Comparison of ENCODE assay signal across 8 cellular contexts in genomic region chr2:10659898-10660568, GRCh38. TPM values are rescaled to one million over a fixed set of nuclear protein-coding genes. Genes with fewer than 3 reads are reported as not detected.
A peak's percentile ranks its signal among the peaks of the same experiment; 100 is the strongest.
DNase-seq lines count a peak whose midpoint lies in the region; ATAC-seq, FAIRE-seq and TF ChIP-seq lines count a peak whose summit lies in the region.

No MANE protein-coding gene starts in this region.

- peaks cover 21 to 36% of the 10 kb centered on the region in 2 donors for H3K36me3 Mint-ChIP-seq in stimulated activated naive B cell treated with anti-CD40 and anti-IgM and Interleukin-4, amounts not matched to agents 10 μg/mL and 1 μg/mL and 100 μg/mL, for 72 hours

- no peaks in the 10 kb centered on the region for H3K4me1 ChIP-seq in GM12878 (ENCODE audit: control insufficient read depth, insufficient read depth, low read length)

- no peaks in the 10 kb centered on the region for H3K9me3 ChIP-seq in GM12878 (replicated peaks; ENCODE audit: control insufficient read depth, insufficient read depth, low read length)

- no peaks in the 10 kb centered on the region for H3K9me3 Mint-ChIP-seq in stimulated activated naive B cell treated with anti-CD40 and anti-IgM and Interleukin-4, amounts not matched to agents 10 μg/mL and 1 μg/mL and 100 μg/mL, for 72 hours

- no peak overlapping the region for H3K27ac Mint-ChIP-seq in stimulated activated naive B cell treated with anti-CD40 and anti-IgM and Interleukin-4, amounts not matched to agents 10 μg/mL and 1 μg/mL and 100 μg/mL, for 72 hours

- SMC1A ChIA-PET in GM12878 (lab: Charles Lee; ENCODE audit: uncharacterized antibody, unreplicated experiment): interaction anchor here (1.5 to 1.8 kb wide), 2 partner anchors 215 to 225 kb away, joined by 4 to 5 read pairs; no protein-coding TSS in a partner anchor

- no peak overlapping the region for H3K4me3 Mint-ChIP-seq in stimulated activated naive B cell treated with anti-CD40 and anti-IgM and Interleukin-4, amounts not matched to agents 10 μg/mL and 1 μg/mL and 100 μg/mL, for 72 hours

- peak; percentile 30; the same call in 1 of the 2 replicates for TF ChIP-seq RAD21 in GM12878 (IDR thresholded peaks at IDR 0.05; ENCODE audit: insufficient read depth, low read depth, low read length)

- in situ Hi-C loops in SK-MEL-5 (cut with HindIII; ENCODE audit: low pct_unique_long_range_greater_than_20kb, low sequenced_read_pairs): no loop called here
- in situ Hi-C loops in GM12878 (cut with MboI): no loop called here

- RAD21 ChIA-PET in GM12878 (lab: Charles Lee; ENCODE audit: unreplicated experiment): interaction anchor here (0.6 to 1.8 kb wide), 3 partner anchors 15 to 630 kb away, joined by 3 to 7 read pairs (median 5); no protein-coding TSS in a partner anchor

- no peak for FAIRE-seq in GM12878 (lab: Jason Lieb, UNC)

- H4K20me1 ChIP-seq in GM12878 (ENCODE audit: control insufficient read depth, insufficient read depth): no peaks in the 10 kb centered on the region; the same call in 1 of the 2 replicates

- no peaks in the 10 kb centered on the region for H3K27me3 Mint-ChIP-seq in stimulated activated naive B cell treated with anti-CD40 and anti-IgM and Interleukin-4, amounts not matched to agents 10 μg/mL and 1 μg/mL and 100 μg/mL, for 72 hours

- H3K36me3 ChIP-seq in BJ (ENCODE audit: control insufficient read depth, insufficient read depth, low read length) (peaks cover 3% of the 10 kb centered on the region; the same call in 1 of the 2 replicates), GM12878 (ENCODE audit: control insufficient read depth in 2 of 2, insufficient read depth in 2 of 2, low read length in 1 of 2) (peaks cover 3 to 15% of the 10 kb centered on the region in 2 experiments)

- POLR2A ChIA-PET in BJ (lab: Charles Lee): no interaction called here
- POLR2A ChIA-PET in HEK293T (lab: Yijun Ruan, JAX): no interaction called here
- POLR2A ChIA-PET in GM12878 (lab: Charles Lee): no interaction called here

- intact Hi-C loops in GM12878 (cut with micrococcal nuclease; ENCODE audit: unreplicated experiment): no loop called here

- peaks cover 2 to 7% of the 10 kb centered on the region in 2 donors for H3K4me1 Mint-ChIP-seq in stimulated activated naive B cell treated with anti-CD40 and anti-IgM and Interleukin-4, amounts not matched to agents 10 μg/mL and 1 μg/mL and 100 μg/mL, for 72 hours

- CTCF ChIA-PET in BJ (lab: Yijun Ruan, JAX) (interaction anchor here (0.7 to 3.5 kb wide), 20 partner anchors 8 to 591 kb away, joined by 3 to 15 read pairs (median 4); partner anchors contain the start of gene CYS1), HEK293T (lab: Yijun Ruan, JAX) (interaction anchor here (0.6 to 1.5 kb wide), 4 partner anchors 19 to 588 kb away, joined by 3 to 4 read pairs (median 4); no protein-coding TSS in a partner anchor), GM12878 (lab: Yijun Ruan, JAX) (interaction anchor here (0.6 to 2.4 kb wide), 13 partner anchors 15 to 1757 kb away, joined by 3 to 15 read pairs (median 3); partner anchors contain the start of genes NOL10 and ODC1)

- TF ChIP-seq CTCF in BJ (IDR thresholded peaks at IDR 0.05; ENCODE audit: insufficient read depth, low read depth, low read length) (peak; percentile 84), GM12878 (IDR thresholded peaks at IDR 0.05 in 2 of 3, conservative IDR thresholded peaks at IDR 0.05 in 1 of 3; ENCODE audit: control insufficient read depth in 2 of 3, extremely low read depth in 1 of 3, insufficient read depth in 1 of 3, low read depth in 3 of 3, low read length in 3 of 3) (peak; percentile 39 to 59 (median 48); a peak in 5 of 6 replicates)

- no peak overlapping the region for H3K4me3 ChIP-seq in BJ (ENCODE audit: low read depth, low read length)
- no peak overlapping the region for H3K4me3 ChIP-seq in GM12878

- H3K9ac ChIP-seq in GM12878 (ENCODE audit: control insufficient read depth, insufficient read depth, low read length): no peak overlapping the region

- no peak overlapping the region for H2AFZ ChIP-seq in GM12878 (ENCODE audit: control insufficient read depth, low read depth, low read length)

- TF ChIP-seq POLR2A in GM12878 (IDR thresholded peaks at IDR 0.05; ENCODE audit: low read depth, low read length): no peak

- H3K27me3 ChIP-seq in BJ (ENCODE audit: control insufficient read depth, insufficient read depth, low read length): no peaks in the 10 kb centered on the region
- H3K27me3 ChIP-seq in GM12878 (replicated peaks in 1 of 2; ENCODE audit: control insufficient read depth in 2 of 2, insufficient read depth in 2 of 2, low read length in 1 of 2): no peaks in the 10 kb centered on the region

- DNase-seq in BJ (ENCODE audit: low read depth) (peak; percentile 31), HEK293T (ENCODE audit: extremely low spot score) (peak; percentile 63), SK-MEL-5 (ENCODE audit: low read depth, low spot score) (peak; percentile 77), GM12878 (ENCODE audit: low read depth, low spot score) (no peak), iPS-NIHi11 (ENCODE audit: low spot score) (peak; percentile 66)
- peak; percentile 13 to 28 for DNase-seq in stimulated activated CD4-positive, alpha-beta T cell treated with anti-CD3 and anti-CD28 coated beads, Interleukin-1b, Interleukin-23, amount 100 ng/mL, for 4 hours (ENCODE audit: low read depth in 2 of 2)
- DNase-seq in stimulated activated naive B cell treated with anti-CD40 and anti-IgM and Interleukin-4, amounts not matched to agents 10 μg/mL and 1 μg/mL and 100 μg/mL, for 72 hours: no peak

- BruUV-seq in GM12878 (replicated peaks; lab: Mats Ljungman, UMichigan): no TSS peak

- no peak overlapping the region for H3K27ac ChIP-seq in GM12878 (ENCODE audit: control insufficient read depth, insufficient read depth)

- WGBS in GM12878 (ENCODE audit: insufficient coverage, insufficient replicate concordance, low lambda C conversion rate, missing lambda C conversion rate): 94% methylated on average over 10 of the region's 10 CpGs

- H3K4me2 ChIP-seq in GM12878 (ENCODE audit: control insufficient read depth, insufficient read depth): no peak overlapping the region

- no peaks in the 10 kb centered on the region for H3K79me2 ChIP-seq in GM12878 (ENCODE audit: control insufficient read depth, insufficient read depth, low read length)

- peak; percentile 69 for ATAC-seq in GM12878
- ATAC-seq in stimulated activated naive B cell treated with anti-CD40 and anti-IgM and Interleukin-4, amounts not matched to agents 10 μg/mL and 1 μg/mL and 100 μg/mL, for 72 hours (replicated peaks): no peak
- no peak for ATAC-seq in HG03521 (IDR thresholded peaks at IDR 0.05; ENCODE audit: unreplicated experiment)

- no peak for TF ChIP-seq EP300 in GM12878 (IDR thresholded peaks at IDR 0.05; ENCODE audit: borderline replicate concordance in 1 of 2, control insufficient read depth in 1 of 2, low read depth in 2 of 2, low read length in 2 of 2)

TF ChIP-seq in HEK293T, 16 proteins besides CTCF, POLR2A, EP300 and RAD21:
- TF ChIP-seq FOXM1 (IDR thresholded peaks at IDR 0.05; ENCODE audit: borderline replicate concordance) (no peak), ZNF384 (IDR thresholded peaks at IDR 0.05) (no peak), BHLHE40 (IDR thresholded peaks at IDR 0.05; ENCODE audit: borderline replicate concordance) (no peak), L3MBTL2 (conservative IDR thresholded peaks at IDR 0.05) (no peak), SP1 (IDR thresholded peaks at IDR 0.05) (no peak), ARNT (IDR thresholded peaks at IDR 0.05) (no peak), FOXA1 (IDR thresholded peaks at IDR 0.05) (no peak), ELF4 (IDR thresholded peaks at IDR 0.05) (no peak)
TF ChIP-seq in HEK293T: peak in this region for 0.

TF ChIP-seq in GM12878, 131 proteins besides CTCF, POLR2A, EP300 and RAD21 (continues in another document):
- TF ChIP-seq PML (IDR thresholded peaks at IDR 0.05; ENCODE audit: low read length): no peak
- no peak for TF ChIP-seq STAT3 (IDR thresholded peaks at IDR 0.05; ENCODE audit: low read depth, low read length)
- TF ChIP-seq TCF7 (IDR thresholded peaks at IDR 0.05; ENCODE audit: borderline replicate concordance): no peak
- no peak for TF ChIP-seq MLLT1 (IDR thresholded peaks at IDR 0.05)
- TF ChIP-seq SREBF2 (IDR thresholded peaks at IDR 0.05; ENCODE audit: low read length): no peak
- TF ChIP-seq WRNIP1 (IDR thresholded peaks at IDR 0.05; ENCODE audit: borderline replicate concordance, low read depth, low read length): no peak

RNA-seq across cellular contexts. Expression of gene NOL10, which starts 29.7 kb away (rescaled TPM):
- polyA plus RNA-seq in BJ (2011; rRNA removed) (13.6 and 20.3 TPM in 2 replicates), GM12878 (2011; rRNA removed) (36.6 and 39.3 TPM in 2 replicates), GM12878 (2014; fragmentation: Illumina TruSeq; extraction: Trizol) (37.9 and 45.2 TPM in 2 replicates), GM12878 (2014; fragmentation: Nextera tagmentation; extraction: Ambion mirVana) (10 to 100 TPM; 21.2 to 22.7 TPM), GM12878 (2014; rRNA removed) (20.8 and 23.4 TPM in 2 replicates), GM12878 (2016; fragmentation: Nextera tagmentation; extraction: Ambion mirVana) (10 to 100 TPM; 42.9 to 44.5 TPM)
- 19.6 and 20.5 TPM in 2 replicates for polyA minus RNA-seq in BJ (2011; rRNA and poly(A)+ RNA removed)
- 48.3 and 49.7 TPM in 2 replicates for total RNA-seq in SK-MEL-5 (2014; rRNA removed; shearing (Covaris generic))
- polyA plus RNA-seq in SK-MEL-5 (2015; cell fraction: cytosol; rRNA removed): 28.1 and 30.5 TPM in 2 replicates
- 32.8 and 50.6 TPM in 2 replicates for polyA plus RNA-seq in SK-MEL-5 (2015; cell fraction: nucleus; rRNA removed)
- total RNA-seq in GM12878 (2013; cell fraction: nucleolus; rRNA removed): 47.3 and 75.2 TPM in 2 replicates
- total RNA-seq in GM12878 (2014; rRNA removed) (30.8 and 31.5 TPM in 2 replicates), GM12878 (2014; rRNA removed; fragmentation: Illumina TruSeq; extraction: Trizol) (35.4 and 38.6 TPM in 2 replicates), GM12878 (2021) (25.7 and 29.2 TPM in 2 replicates)
- 8.9 TPM for polyA plus RNA-seq in GM12878 (2011; ENCODE audit: low read depth)
- 17.6 and 20.2 TPM in 2 replicates for polyA plus RNA-seq in GM12878 (2011; cell fraction: cytosol; rRNA removed)
- polyA plus RNA-seq in GM12878 (2011; cell fraction: nucleus; rRNA removed): 15.3 and 21.3 TPM in 2 replicates
- polyA plus RNA-seq in GM12878 (2012): 12.8 and 14.7 TPM in 2 replicates
- 47.8 and 54.8 TPM in 2 replicates for polyA minus RNA-seq in GM12878 (2011; rRNA and poly(A)+ RNA removed)
- 15.2 and 17.7 TPM in 2 replicates for polyA minus RNA-seq in GM12878 (2011; cell fraction: cytosol; rRNA and poly(A)+ RNA removed)
- polyA minus RNA-seq in GM12878 (2011; cell fraction: nucleus; rRNA and poly(A)+ RNA removed): 17.4 and 25.3 TPM in 2 replicates

Comparison
In these comparisons a context has a peak if more than half of its experiments do, and no peak if none do; other contexts are left out.
1. DNase-seq: peak in BJ (single experiment), HEK293T (single experiment), SK-MEL-5 (single experiment), iPS-NIHi11 (single experiment) and stimulated activated CD4-positive, alpha-beta T cell treated with anti-CD3 and anti-CD28 coated beads, Interleukin-1b, Interleukin-23, amount 100 ng/mL, for 4 hours (2 of 2); none in GM12878 (single experiment) and stimulated activated naive B cell treated with anti-CD40 and anti-IgM and Interleukin-4, amounts not matched to agents 10 μg/mL and 1 μg/mL and 100 μg/mL, for 72 hours (single experiment).